16 cellular contexts compared by ENCODE assay signal in genomic region chr13:75091707-75092106, GRCh38.
"Had no signal": no experiment of that assay in that cellular context is flagged by ENCODE, and none has a peak within 500 bp of the region (broad histone marks: within the 10 kb centered on the region; RNA-seq: fewer than 3 reads in every experiment).

No MANE protein-coding gene starts in this region.

- ATAC-seq: left lobe of liver; natural killer cell treated with Interleukin-12 subunit alpha and Interleukin-12 subunit beta and Interleukin-15 and Interleukin-18, amount 100 ng/mL, for 72 hours; pancreas; T-helper 17 cell had no signal

- H3K36me3 ChIP-seq: esophagus squamous epithelium, pancreas, right atrium auricular region had no signal

- H3K4me3 ChIP-seq: esophagus squamous epithelium, pancreas, right atrium auricular region, skin epidermis had no signal

- H3K9me3 ChIP-seq: esophagus squamous epithelium, pancreas, right atrium auricular region had no signal

- H3K27ac ChIP-seq: esophagus squamous epithelium, pancreas, right atrium auricular region, skin epidermis had no signal

- H3K4me3 Mint-ChIP-seq: activated naive CD8-positive, alpha-beta T cell; activated T-cell treated with anti-CD3 and anti-CD28 coated beads, Interleukin-2, amount 50 U/mL, for 24 hours; natural killer cell treated with Interleukin-12 subunit alpha and Interleukin-12 subunit beta and Interleukin-15 and Interleukin-18, amount 100 ng/mL, for 72 hours; T-helper 17 cell had no signal

- H3K27me3 ChIP-seq: esophagus squamous epithelium, pancreas, right atrium auricular region had no signal

- DNase-seq: activated CD4-positive, alpha-beta T cell treated with anti-CD3 and anti-CD28 coated beads, Interleukin-2, amount 50 U/mL, for 4 hours; activated CD4-positive, CD25-positive, alpha-beta regulatory T cell treated with anti-CD3 and anti-CD28 coated beads, Interleukin-2, amount 50 U/mL, for 72 hours; activated effector memory CD4-positive, alpha-beta T cell treated with anti-CD3 and anti-CD28 coated beads, Interleukin-2, amount 50 U/mL, for 16 hours; activated T-cell treated with anti-CD3 and anti-CD28 coated beads, Interleukin-2, amount 50 U/mL, for 24 hours; esophagus squamous epithelium; foreskin fibroblast; islet precursor cell; mammary epithelial cell; pancreas; stimulated activated CD4-positive, alpha-beta T cell treated with anti-CD3 and anti-CD28 coated beads, Interleukin-4, amount 100 ng/mL, for 4 hours; T-helper 17 cell had no signal

- H3K4me1 ChIP-seq: esophagus squamous epithelium, pancreas, right atrium auricular region had no signal

- H3K27ac Mint-ChIP-seq: activated naive CD8-positive, alpha-beta T cell; activated T-cell treated with anti-CD3 and anti-CD28 coated beads, Interleukin-2, amount 50 U/mL, for 24 hours; T-helper 17 cell had no signal

- H3K9me3 Mint-ChIP-seq: activated T-cell treated with anti-CD3 and anti-CD28 coated beads, Interleukin-2, amount 50 U/mL, for 24 hours; natural killer cell treated with Interleukin-12 subunit alpha and Interleukin-12 subunit beta and Interleukin-15 and Interleukin-18, amount 100 ng/mL, for 72 hours had no signal

- H3K36me3 Mint-ChIP-seq: activated naive CD8-positive, alpha-beta T cell; natural killer cell treated with Interleukin-12 subunit alpha and Interleukin-12 subunit beta and Interleukin-15 and Interleukin-18, amount 100 ng/mL, for 72 hours had no signal
